In genomic region chr4:165294907-165295306, GRCh38 we compare ENCODE assay signal across 8 cellular contexts. TPM values are rescaled to one million over a fixed set of nuclear protein-coding genes. Genes with fewer than 3 reads are reported as not detected.
DNase-seq lines count a peak whose midpoint lies in the region; ATAC-seq and TF ChIP-seq lines count a peak whose summit lies in the region.
"Had no signal": no experiment of that assay in that cellular context is flagged by ENCODE, and none has a peak within 500 bp of the region (broad histone marks: within the 10 kb centered on the region; RNA-seq: fewer than 3 reads in every experiment).

No MANE protein-coding gene starts in this region.

- H3K4me3 Mint-ChIP-seq in neural crest cell = no peak overlapping the region

- TF ChIP-seq CTCF in neural crest cell (conservative IDR thresholded peaks at IDR 0.05) (no peak), body of pancreas (IDR thresholded peaks at IDR 0.05) (no peak)

- no peaks in the 10 kb centered on the region for H3K9me3 ChIP-seq in body of pancreas

- peaks cover 8% of the 10 kb centered on the region for H3K4me1 ChIP-seq in body of pancreas

- no peaks in the 10 kb centered on the region for H3K36me3 ChIP-seq in body of pancreas (replicated peaks in 1 of 2; ENCODE audit: insufficient read depth in 1 of 2, low read depth in 2 of 2)

- ATAC-seq in GM19023 (IDR thresholded peaks at IDR 0.05; ENCODE audit: unreplicated experiment) (peak; percentile 95), HG02642 (IDR thresholded peaks at IDR 0.05; ENCODE audit: poor library complexity, unreplicated experiment) (peak; percentile 96), body of pancreas (no peak)

- peaks cover 9% of the 10 kb centered on the region for H3K36me3 Mint-ChIP-seq in neural crest cell (ENCODE audit: low read depth)

- H3K27ac ChIP-seq in body of pancreas = peak overlapping the region in 2 of 4 donors; percentile 1 to 8

- no peak for TF ChIP-seq POLR2A in body of pancreas (IDR thresholded peaks at IDR 0.05)

- H3K27me3 ChIP-seq in body of pancreas = no peaks in the 10 kb centered on the region

- H3K4me1 Mint-ChIP-seq in neural crest cell = peaks cover 9% of the 10 kb centered on the region

- intact Hi-C loops in body of pancreas (cut with DNase I) = no loop called here

- no peak overlapping the region for H3K4me3 ChIP-seq in body of pancreas

- DNase-seq in NOMO-1 treated with dmso at 0.1 percent for 144 hours (lab: John Stamatoyannopoulos, UW; ENCODE audit: unreplicated experiment) = peak; percentile 36
- no peak for DNase-seq in neural crest cell (ENCODE audit: low read depth, low spot score)
- DNase-seq in stimulated activated CD4-positive, alpha-beta T cell treated with anti-CD3 and anti-CD28 coated beads, Interleukin-1b, Interleukin-23, amount 100 ng/mL, for 48 hours = no peak
- no peak for DNase-seq in body of pancreas
- no peak for DNase-seq in NCI-H2171 (lab: John Stamatoyannopoulos, UW)
- DNase-seq: occipital lobe had no signal

- WGBS in body of pancreas, 2 donors = 43 to 48% methylated on average over 5 of the region's 5 CpGs

- H3K27me3 Mint-ChIP-seq in neural crest cell (ENCODE audit: low read depth) = no peaks in the 10 kb centered on the region

- H3K9me3 Mint-ChIP-seq in neural crest cell = no peaks in the 10 kb centered on the region

- peak overlapping the region; percentile 24 for H3K27ac Mint-ChIP-seq in neural crest cell (ENCODE audit: unreplicated experiment)

RNA-seq across cellular contexts. Expression of gene MSMO1, which starts 32.6 kb away (rescaled TPM):
- total RNA-seq in neural crest cell (139 and 147 TPM in 2 replicates), body of pancreas (10 to 100 TPM; 16.1 to 22.1 TPM)
